8 cellular contexts compared by ENCODE assay signal in genomic region chr20:17966432-17967312, GRCh38. TPM values are rescaled to one million over a fixed set of nuclear protein-coding genes. Genes with fewer than 3 reads are reported as not detected.
DNase-seq lines count a peak whose midpoint lies in the region; ATAC-seq, FAIRE-seq and TF ChIP-seq lines count a peak whose summit lies in the region.

No MANE protein-coding gene starts in this region.

- H3K36me3 Mint-ChIP-seq in memory B cell, result peaks cover 3% of the 10 kb centered on the region

- peak overlapping the region; percentile 99 for H3K27ac ChIP-seq in cardiac muscle cell

- H3K4me3 Mint-ChIP-seq in memory B cell, result peak overlapping the region; percentile 97

- H3K27me3 ChIP-seq in cardiac muscle cell, result no peaks in the 10 kb centered on the region

- FAIRE-seq in frontal cortex (lab: Jason Lieb, UNC), result no peak

- no peaks in the 10 kb centered on the region for H3K9me3 ChIP-seq in cardiac muscle cell (ENCODE audit: low read depth)

- peak overlapping the region; percentile 95 for H3K4me3 ChIP-seq in cardiac muscle cell
- H3K4me3 ChIP-seq in cardiac fibroblast (replicated peaks in 1 of 2; ENCODE audit: low read depth in 2 of 2, low read length in 2 of 2), result peak overlapping the region; percentile 76 to 95

- H3K27me3 Mint-ChIP-seq in memory B cell, result no peaks in the 10 kb centered on the region

- DNase-seq in cardiac muscle cell (ENCODE audit: low read depth in 1 of 2, low spot score in 1 of 2) (peak; percentile 29 to 64), Right ventricle myocardium superior (no peak), NOMO-1 treated with DMSO at 0.1 percent for 48 hours (lab: John Stamatoyannopoulos, UW; ENCODE audit: unreplicated experiment) (peak; percentile 72), cardiac fibroblast (ENCODE audit: low read depth in 2 of 2) (peak; percentile 59 to 62), memory B cell (ENCODE audit: low spot score in 2 of 2) (peak in 1 of 2 donors; percentile 25), frontal cortex (ENCODE audit: low spot score in 2 of 2) (no peak), posterior cingulate gyrus (no peak)

- ATAC-seq in Right ventricle myocardium superior (ENCODE audit: poor library complexity) (no peak), memory B cell (ENCODE audit: low read depth) (no peak), GM18520 (IDR thresholded peaks at IDR 0.05; ENCODE audit: unreplicated experiment) (no peak)

- H3K4me1 Mint-ChIP-seq in memory B cell, result peaks cover 49% of the 10 kb centered on the region

- TF ChIP-seq CTCF in cardiac muscle cell (IDR thresholded peaks at IDR 0.05; ENCODE audit: low read depth, low read length) (peak; percentile 22), cardiac fibroblast (IDR thresholded peaks at IDR 0.05; ENCODE audit: low read depth, low read length) (peak; percentile 36)

- H3K36me3 ChIP-seq in cardiac muscle cell, result no peaks in the 10 kb centered on the region

- intact Hi-C loops in Right ventricle myocardium superior (cut with DNase I) (no loop called here), posterior cingulate gyrus (cut with DNase I) (loop anchor here (10.0 kb wide), 3 partner anchors 282 to 432 kb away; partner anchors contain the start of genes BFSP1, RRBP1 and ZNF133)

- H3K9me3 Mint-ChIP-seq in memory B cell, result no peaks in the 10 kb centered on the region

- H3K27ac Mint-ChIP-seq in memory B cell, result peak overlapping the region; percentile 97

- peaks cover 40% of the 10 kb centered on the region for H3K4me1 ChIP-seq in cardiac muscle cell (ENCODE audit: low read depth)

RNA-seq across cellular contexts. Expression of gene SNX5, which starts 1.9 kb away (rescaled TPM):
- total RNA-seq in cardiac muscle cell (95.4 and 144 TPM in 2 replicates), Right ventricle myocardium superior (39.9 TPM), frontal cortex (50.5 TPM)
- polyA plus RNA-seq in cardiac muscle cell, result 105 and 173 TPM in 2 replicates

RNA-seq across cellular contexts. Expression of gene MGME1, which starts 2.1 kb away (rescaled TPM):
- total RNA-seq in cardiac muscle cell (12.3 and 15.9 TPM in 2 replicates), Right ventricle myocardium superior (14.2 TPM), frontal cortex (7.3 TPM)
- 27.2 and 34.9 TPM in 2 replicates for polyA plus RNA-seq in cardiac muscle cell

Comparison
In these comparisons a context has a peak if more than half of its experiments do, and no peak if none do; other contexts are left out.
1. DNase-seq: peak in cardiac muscle cell (2 of 2), NOMO-1 treated with DMSO at 0.1 percent for 48 hours (single experiment) and cardiac fibroblast (2 of 2); none in Right ventricle myocardium superior (single experiment), frontal cortex (0 of 2) and posterior cingulate gyrus (0 of 10).